ENCODE assay signal across 1 cellular context in the genomic region with DNA sequence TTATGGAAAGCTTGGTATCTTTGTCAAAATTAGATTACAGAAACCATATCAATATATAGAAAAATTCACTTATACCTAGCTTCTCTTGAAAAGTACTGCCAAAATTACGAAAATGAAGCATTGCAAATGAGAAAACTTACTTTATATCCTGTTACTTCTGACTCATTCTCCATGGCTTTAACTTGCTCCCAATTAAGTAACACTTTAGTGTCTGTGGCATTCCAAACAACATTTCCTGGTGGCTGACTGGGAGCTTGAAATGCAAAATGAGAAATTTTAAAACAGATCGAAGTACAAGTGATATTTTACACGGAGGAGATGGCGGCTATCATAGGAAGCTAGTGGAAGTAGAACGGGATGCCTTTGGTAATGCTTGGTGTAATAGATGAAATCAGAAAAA.
TF ChIP-seq lines count a peak whose summit lies in the region.

No MANE protein-coding gene starts in this region.

TF ChIP-seq in H1, 55 proteins besides CTCF, POLR2A, EP300 and RAD21 (continued from another document):
- no peak for TF ChIP-seq EGR1 (IDR thresholded peaks at IDR 0.05; ENCODE audit: borderline replicate concordance, low read depth, low read length)
- no peak for TF ChIP-seq SUZ12 (IDR thresholded peaks at IDR 0.05; ENCODE audit: low read length)
- TF ChIP-seq E2F6 (IDR thresholded peaks at IDR 0.05), result no peak
- no peak for TF ChIP-seq ZNF274 (IDR thresholded peaks at IDR 0.05; ENCODE audit: borderline replicate concordance, extremely low read depth, low read length)
- no peak for TF ChIP-seq JUND (IDR thresholded peaks at IDR 0.05; ENCODE audit: low read length)
- TF ChIP-seq CBX8 (IDR thresholded peaks at IDR 0.05; ENCODE audit: borderline replicate concordance, low read depth, low read length), result no peak
- no peak for TF ChIP-seq RBBP5 (IDR thresholded peaks at IDR 0.05; ENCODE audit: borderline replicate concordance, low read depth, low read length)
